Comparison of ENCODE assay signal across 8 cellular contexts in genomic region chr6:53796451-53796780, GRCh38. TPM values are rescaled to one million over a fixed set of nuclear protein-coding genes. Genes with fewer than 3 reads are reported as not detected.
A peak's percentile ranks its signal among the peaks of the same experiment; 100 is the strongest.
DNase-seq lines count a peak whose midpoint lies in the region; ATAC-seq and TF ChIP-seq lines count a peak whose summit lies in the region.

No MANE protein-coding gene starts in this region.

- POLR2A ChIA-PET in activated CD4-positive, alpha-beta T cell treated with anti-CD3 and anti-CD28 coated beads, Interleukin-2, amount 10 ng/mL, durations not matched to agents 7 days and 5 days (lab: Charles Lee): no interaction called here

- H3K9me3 ChIP-seq in adipocyte (ENCODE audit: control insufficient read depth, low read length): no peaks in the 10 kb centered on the region
- no peaks in the 10 kb centered on the region for H3K9me3 ChIP-seq in suprapubic skin

- no peaks in the 10 kb centered on the region for H3K9me3 Mint-ChIP-seq in activated CD4-positive, alpha-beta T cell treated with anti-CD3 and anti-CD28 coated beads, Interleukin-2, amount 10 ng/mL, durations not matched to agents 7 days and 5 days

- H3K4me3 ChIP-seq in adipocyte (ENCODE audit: low read length) (peak overlapping the region; percentile 94), suprapubic skin (peak overlapping the region; percentile 84)

- WGBS in suprapubic skin: 52% methylated on average over 3 of the region's 3 CpGs

- CTCF ChIA-PET in activated CD4-positive, alpha-beta T cell treated with anti-CD3 and anti-CD28 coated beads, Interleukin-2, amount 10 ng/mL, durations not matched to agents 7 days and 5 days (lab: Charles Lee): interaction anchor here (0.9 to 1.6 kb wide), 3 partner anchors 12 to 15 kb away, joined by 3 read pairs; no protein-coding TSS in a partner anchor

- peak overlapping the region; percentile 97 for H3K4me3 Mint-ChIP-seq in activated CD4-positive, alpha-beta T cell treated with anti-CD3 and anti-CD28 coated beads, Interleukin-2, amount 10 ng/mL, durations not matched to agents 7 days and 5 days

- TF ChIP-seq CTCF in suprapubic skin (IDR thresholded peaks at IDR 0.05): no peak

- H3K27me3 ChIP-seq in adipocyte (replicated peaks; ENCODE audit: control insufficient read depth, insufficient read depth, low read length) (no peaks in the 10 kb centered on the region), suprapubic skin (no peaks in the 10 kb centered on the region)

- H3K36me3 Mint-ChIP-seq in activated CD4-positive, alpha-beta T cell treated with anti-CD3 and anti-CD28 coated beads, Interleukin-2, amount 10 ng/mL, durations not matched to agents 7 days and 5 days (ENCODE audit: low read depth): peaks cover 3% of the 10 kb centered on the region

- H3K4me1 Mint-ChIP-seq in activated CD4-positive, alpha-beta T cell treated with anti-CD3 and anti-CD28 coated beads, Interleukin-2, amount 10 ng/mL, durations not matched to agents 7 days and 5 days: peaks cover 31% of the 10 kb centered on the region

- H3K4me1 ChIP-seq in adipocyte (ENCODE audit: control insufficient read depth, insufficient read depth, low read length): peaks cover 27% of the 10 kb centered on the region
- H3K4me1 ChIP-seq in suprapubic skin: peaks cover 42% of the 10 kb centered on the region

- H3K9ac ChIP-seq in adipocyte (ENCODE audit: low read length): peak overlapping the region; percentile 86

- H3K27me3 Mint-ChIP-seq in activated CD4-positive, alpha-beta T cell treated with anti-CD3 and anti-CD28 coated beads, Interleukin-2, amount 10 ng/mL, durations not matched to agents 7 days and 5 days: peaks cover 35% of the 10 kb centered on the region

- ATAC-seq in GM18861 (IDR thresholded peaks at IDR 0.05; ENCODE audit: unreplicated experiment): no peak
- no peak for ATAC-seq in GM21786 (IDR thresholded peaks at IDR 0.05; ENCODE audit: unreplicated experiment)
- ATAC-seq in HG02885 (IDR thresholded peaks at IDR 0.05; ENCODE audit: poor library complexity, unreplicated experiment): no peak

- H3K36me3 ChIP-seq in adipocyte (ENCODE audit: control insufficient read depth, insufficient read depth, low read length, severe bottlenecking) (no peaks in the 10 kb centered on the region), suprapubic skin (no peaks in the 10 kb centered on the region)

- DNase-seq in activated CD4-positive, alpha-beta T cell treated with anti-CD3 and anti-CD28 coated beads, Interleukin-2, amount 10 ng/mL, durations not matched to agents 7 days and 5 days: no peak
- no peak for DNase-seq in activated CD4-positive, alpha-beta T cell treated with anti-CD3 and anti-CD28 coated beads for 48 hours
- DNase-seq in adipocyte (ENCODE audit: low read depth): no peak
- peak; percentile 43 for DNase-seq in inferior parietal cortex (ENCODE audit: extremely low spot score)
- no peak for DNase-seq in suprapubic skin (ENCODE audit: low spot score in 2 of 2)

- H3K27ac ChIP-seq in suprapubic skin: peak overlapping the region; percentile 82

- no peak overlapping the region for H3K27ac Mint-ChIP-seq in activated CD4-positive, alpha-beta T cell treated with anti-CD3 and anti-CD28 coated beads, Interleukin-2, amount 10 ng/mL, durations not matched to agents 7 days and 5 days

- TF ChIP-seq EP300 in suprapubic skin (IDR thresholded peaks at IDR 0.05): no peak

- TF ChIP-seq POLR2A in suprapubic skin (IDR thresholded peaks at IDR 0.05): no peak

RNA-seq across cellular contexts. Expression of gene LRRC1, which starts 1.6 kb away (rescaled TPM):
- 1 to 10 TPM; 3.6 to 3.7 TPM for total RNA-seq in activated CD4-positive, alpha-beta T cell treated with anti-CD3 and anti-CD28 coated beads, Interleukin-2, amount 10 ng/mL, durations not matched to agents 7 days and 5 days
- total RNA-seq in suprapubic skin: 10 to 100 TPM; 34.6 to 80.9 (median 42.4) TPM

Comparison
In these comparisons a context has a peak if more than half of its experiments do, and no peak if none do; other contexts are left out.
1. RNA of gene LRRC1, which starts 1.6 kb away (total RNA-seq): 34.6 to 80.9 TPM in suprapubic skin; 3.6 to 3.7 TPM in activated CD4-positive, alpha-beta T cell treated with anti-CD3 and anti-CD28 coated beads, Interleukin-2, amount 10 ng/mL, durations not matched to agents 7 days and 5 days; every median in the first group is over 4 times any median in the second.